Comparison of ENCODE assay signal across 2 cellular contexts in genomic region chr6:14501914-14502313, GRCh38.
TF ChIP-seq lines count a peak whose summit lies in the region.

No MANE protein-coding gene starts in this region.

TF ChIP-seq in A549, 52 proteins besides CTCF, POLR2A, EP300 and RAD21:
- TF ChIP-seq CBX2 (IDR thresholded peaks at IDR 0.05; ENCODE audit: borderline replicate concordance, low read depth) (no peak), GATA3 (IDR thresholded peaks at IDR 0.05; ENCODE audit: borderline replicate concordance) (no peak), TP53 (CRISPR knock-in tag; IDR thresholded peaks at IDR 0.05) (no peak), HDAC2 (IDR thresholded peaks at IDR 0.05) (no peak), HEYL (CRISPR knock-in tag; IDR thresholded peaks at IDR 0.05) (no peak), FOSL2 (IDR thresholded peaks at IDR 0.05) (no peak), FOSL2 (CRISPR knock-in tag; IDR thresholded peaks at IDR 0.05) (no peak), SREBF2 (IDR thresholded peaks at IDR 0.05) (no peak), HES2 (IDR thresholded peaks at IDR 0.05) (no peak), HOXB13 (CRISPR knock-in tag; IDR thresholded peaks at IDR 0.05; ENCODE audit: low read depth) (no peak), POLR2AphosphoS2 (conservative IDR thresholded peaks at IDR 0.05; ENCODE audit: low read length) (no peak), MYC (IDR thresholded peaks at IDR 0.05; ENCODE audit: borderline replicate concordance, low read length) (no peak), ZC3H11A (IDR thresholded peaks at IDR 0.05) (no peak), REST (IDR thresholded peaks at IDR 0.05) (no peak), ZFP36 (IDR thresholded peaks at IDR 0.05; ENCODE audit: borderline replicate concordance, partially characterized antibody) (no peak), E2F6 (IDR thresholded peaks at IDR 0.05; ENCODE audit: borderline replicate concordance, low read depth) (no peak), MAFK (IDR thresholded peaks at IDR 0.05; ENCODE audit: partially characterized antibody) (no peak), MAX (IDR thresholded peaks at IDR 0.05) (no peak), SMC3 (IDR thresholded peaks at IDR 0.05) (no peak)
TF ChIP-seq in A549: peak in this region for 0.

TF ChIP-seq in IMR-90, 13 proteins besides CTCF, POLR2A, EP300 and RAD21:
- TF ChIP-seq RCOR1 (IDR thresholded peaks at IDR 0.05; ENCODE audit: insufficient replicate concordance, low read length) (no peak), ELK1 (IDR thresholded peaks at IDR 0.05; ENCODE audit: borderline replicate concordance, low read depth, low read length) (no peak), MXI1 (IDR thresholded peaks at IDR 0.05; ENCODE audit: borderline replicate concordance, low read depth, low read length) (no peak), MAFK (IDR thresholded peaks at IDR 0.05; ENCODE audit: low read depth, low read length) (no peak), RFX5 (IDR thresholded peaks at IDR 0.05; ENCODE audit: low read depth, low read length) (no peak), USF2 (IDR thresholded peaks at IDR 0.05; ENCODE audit: low read depth, low read length) (no peak), FOS (IDR thresholded peaks at IDR 0.05; ENCODE audit: low read depth, low read length) (no peak)
